In the genomic region with DNA sequence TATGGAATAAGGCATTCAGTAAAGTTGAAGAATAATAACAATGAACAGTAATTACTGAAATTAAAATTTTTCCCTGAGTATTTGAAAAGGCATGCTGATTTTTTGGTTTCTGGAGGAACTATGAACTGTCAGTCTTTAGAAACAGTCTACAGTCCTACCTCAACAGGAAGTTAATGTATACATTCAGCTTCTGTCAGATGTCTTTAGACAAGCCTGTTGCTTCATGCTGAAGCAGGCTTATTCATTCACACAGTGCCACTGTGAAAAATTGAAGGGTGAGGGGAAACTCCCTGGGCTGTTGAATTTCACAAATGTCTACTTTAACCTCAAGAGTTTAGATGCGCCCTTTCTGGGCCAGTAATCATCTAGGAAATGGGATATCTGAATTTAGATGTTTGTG, we compare ENCODE assay signal across 8 cellular contexts.
DNase-seq lines count a peak whose midpoint lies in the region; ATAC-seq and TF ChIP-seq lines count a peak whose summit lies in the region.

No MANE protein-coding gene starts in this region.

- CTCF ChIA-PET in HEK293T (lab: Yijun Ruan, JAX): interaction anchor here (0.6 to 1.0 kb wide), 3 partner anchors 8 to 109 kb away, joined by 3 to 4 read pairs (median 3); no protein-coding TSS in a partner anchor

- DNase-seq in ELR (ENCODE audit: low read depth) (peak; percentile 65), NK-92 (lab: John Stamatoyannopoulos, UW; ENCODE audit: unreplicated experiment) (peak; percentile 22), fibroblast of peridontal ligament (ENCODE audit: extremely low read depth) (peak; percentile 18), UCSD-AML1 (lab: John Stamatoyannopoulos, UW; ENCODE audit: unreplicated experiment) (no peak), HEK293T (ENCODE audit: extremely low spot score) (no peak)
- DNase-seq in activated CD4-positive, alpha-beta T cell treated with anti-CD3 and anti-CD28 coated beads, Interleukin-2, amount 50 U/mL, for 4 hours: no peak

- POLR2A ChIA-PET in HEK293T (lab: Yijun Ruan, JAX): no interaction called here

- ATAC-seq in GM21529 (IDR thresholded peaks at IDR 0.05; ENCODE audit: unreplicated experiment) (peak; percentile 36), GM19395 (IDR thresholded peaks at IDR 0.05; ENCODE audit: unreplicated experiment) (no peak)

TF ChIP-seq in HEK293T, 16 proteins besides CTCF, POLR2A, EP300 and RAD21:
- TF ChIP-seq ARNT (IDR thresholded peaks at IDR 0.05) (no peak), HDGF (IDR thresholded peaks at IDR 0.05; ENCODE audit: borderline replicate concordance) (no peak), FOXA1 (IDR thresholded peaks at IDR 0.05) (no peak), SUZ12 (IDR thresholded peaks at IDR 0.05) (no peak), FOXK2 (IDR thresholded peaks at IDR 0.05) (no peak), NFRKB (IDR thresholded peaks at IDR 0.05) (no peak), PKNOX1 (IDR thresholded peaks at IDR 0.05) (no peak), FOXM1 (IDR thresholded peaks at IDR 0.05; ENCODE audit: borderline replicate concordance) (no peak), L3MBTL2 (conservative IDR thresholded peaks at IDR 0.05) (no peak), SP1 (IDR thresholded peaks at IDR 0.05) (no peak)

Comparison
In these comparisons a context has a peak if more than half of its experiments do, and no peak if none do; other contexts are left out.
1. DNase-seq: peak in ELR (single experiment), NK-92 (single experiment) and fibroblast of peridontal ligament (single experiment); none in UCSD-AML1 (single experiment), HEK293T (single experiment) and activated CD4-positive, alpha-beta T cell treated with anti-CD3 and anti-CD28 coated beads, Interleukin-2, amount 50 U/mL, for 4 hours (0 of 2).